ENCODE assay signal across 29 cellular contexts in genomic region chr3:149465351-149465883, GRCh38. TPM values are rescaled to one million over a fixed set of nuclear protein-coding genes. Genes with fewer than 3 reads are reported as not detected.
DNase-seq lines count a peak whose midpoint lies in the region; ATAC-seq and TF ChIP-seq lines count a peak whose summit lies in the region.
"Had no signal": no experiment of that assay in that cellular context is flagged by ENCODE, and none has a peak within 500 bp of the region (broad histone marks: within the 10 kb centered on the region; RNA-seq: fewer than 3 reads in every experiment).

No MANE protein-coding gene starts in this region.

- ATAC-seq in Right ventricle myocardium superior (ENCODE audit: poor library complexity) (peak; percentile 53), thoracic aorta (ENCODE audit: insufficient number of reproducible peaks, low FRiP score, low read depth) (no peak), body of pancreas (no peak)
- ATAC-seq: naive thymus-derived CD8-positive, alpha-beta T cell had no signal

- no peak for TF ChIP-seq POLR2A in body of pancreas (IDR thresholded peaks at IDR 0.05)

- H3K27me3 Mint-ChIP-seq in nephron (ENCODE audit: low read depth), result no peaks in the 10 kb centered on the region

- peak overlapping the region; percentile 99 for H3K27ac Mint-ChIP-seq in nephron
- H3K27ac Mint-ChIP-seq: naive thymus-derived CD8-positive, alpha-beta T cell had no signal

- H3K27ac ChIP-seq in SJSA1, result peak overlapping the region; percentile 89
- H3K27ac ChIP-seq in thoracic aorta, result peak overlapping the region; percentile 37 to 65
- H3K27ac ChIP-seq in body of pancreas, result no peak overlapping the region
- H3K27ac ChIP-seq: C4-2B, dorsolateral prefrontal cortex, HL-60 had no signal

- peaks cover 35% of the 10 kb centered on the region for H3K4me1 Mint-ChIP-seq in nephron
- H3K4me1 Mint-ChIP-seq: naive thymus-derived CD8-positive, alpha-beta T cell had no signal

- H3K36me3 ChIP-seq in SJSA1 (no peaks in the 10 kb centered on the region), thoracic aorta (no peaks in the 10 kb centered on the region), body of pancreas (replicated peaks in 1 of 2; ENCODE audit: insufficient read depth in 1 of 2, low read depth in 2 of 2) (no peaks in the 10 kb centered on the region)

- H3K27me3 ChIP-seq in SJSA1 (replicated peaks), result no peaks in the 10 kb centered on the region
- no peaks in the 10 kb centered on the region for H3K27me3 ChIP-seq in thoracic aorta (replicated peaks; ENCODE audit: insufficient read depth)
- H3K27me3 ChIP-seq in body of pancreas, result no peaks in the 10 kb centered on the region

- H3K9me3 Mint-ChIP-seq in nephron, result no peaks in the 10 kb centered on the region
- H3K9me3 Mint-ChIP-seq: naive thymus-derived CD8-positive, alpha-beta T cell had no signal

- H3K9me3 ChIP-seq in SJSA1 (replicated peaks) (no peaks in the 10 kb centered on the region), thoracic aorta (no peaks in the 10 kb centered on the region), body of pancreas (no peaks in the 10 kb centered on the region)
- H3K9me3 ChIP-seq: SK-N-SH had no signal

- intact Hi-C loops in Right ventricle myocardium superior (cut with DNase I), result no loop called here
- intact Hi-C loops in body of pancreas (cut with DNase I), result no loop called here

- no peak overlapping the region for H3K4me3 ChIP-seq in SJSA1
- no peak overlapping the region for H3K4me3 ChIP-seq in thoracic aorta
- no peak overlapping the region for H3K4me3 ChIP-seq in body of pancreas
- H3K4me3 ChIP-seq: dorsolateral prefrontal cortex had no signal

- 72 to 73% methylated on average over 10 of the region's 10 CpGs for WGBS in body of pancreas, 2 donors

- TF ChIP-seq CTCF in nephron (IDR thresholded peaks at IDR 0.05; ENCODE audit: unreplicated experiment in 3 of 3) (no peak), thoracic aorta (IDR thresholded peaks at IDR 0.05) (no peak), body of pancreas (IDR thresholded peaks at IDR 0.05) (no peak)

- DNase-seq in SJSA1 (ENCODE audit: low read depth in 1 of 2, low spot score in 2 of 2) (no peak), Right ventricle myocardium superior (no peak), thoracic aorta (ENCODE audit: low spot score) (no peak), globus pallidus (ENCODE audit: low spot score) (no peak), body of pancreas (no peak), NCI-H526 (lab: John Stamatoyannopoulos, UW) (no peak)
- DNase-seq: activated CD4-positive, alpha-beta T cell treated with anti-CD3 and anti-CD28 coated beads for 48 hours; activated naive CD4-positive, alpha-beta T cell treated with Interleukin-2 at 50 U/mL for 16 hours; activated T-cell treated with anti-CD3 and anti-CD28 coated beads, Interleukin-2, amount 50 U/mL, for 48 hours; amygdala; central memory CD4-positive, alpha-beta T cell; DND-41; dorsolateral prefrontal cortex; head of caudate nucleus; naive thymus-derived CD8-positive, alpha-beta T cell; NCI-H1092; NCI-H187 treated with DMSO at 0.1 percent for 48 hours; NCI-H2227 treated with DMSO at 0.1 percent for 48 hours; NCI-H774; RPMI8226; SK-N-SH; stimulated activated CD4-positive, alpha-beta T cell treated with anti-CD3 and anti-CD28 coated beads, Interleukin-1b, Interleukin-23, amount 100 ng/mL, for 48 hours; T-helper 2 cell had no signal

- peaks cover 51% of the 10 kb centered on the region for H3K4me1 ChIP-seq in SJSA1 (replicated peaks)
- H3K4me1 ChIP-seq in thoracic aorta (ENCODE audit: control insufficient read depth in 1 of 2, low read depth in 2 of 2), result peaks cover 21 to 53% of the 10 kb centered on the region in 2 donors
- peaks cover 38% of the 10 kb centered on the region for H3K4me1 ChIP-seq in body of pancreas

- no peaks in the 10 kb centered on the region for H3K36me3 Mint-ChIP-seq in nephron (ENCODE audit: low read depth)
- H3K36me3 Mint-ChIP-seq: naive thymus-derived CD8-positive, alpha-beta T cell had no signal

- no peak overlapping the region for H3K4me3 Mint-ChIP-seq in nephron
- H3K4me3 Mint-ChIP-seq: naive thymus-derived CD8-positive, alpha-beta T cell had no signal

RNA-seq across cellular contexts. Expression of gene TM4SF4, which starts 9.1 kb away (rescaled TPM):
- not detected in 2 replicates for total RNA-seq in SJSA1 (2014; rRNA removed; shearing (Covaris generic))
- total RNA-seq in Right ventricle myocardium superior (not detected), thoracic aorta (not detected), body of pancreas (100 to 1,000 TPM in 1 of 2 donors, 10 to 100 TPM in 1; 53.2 to 149 TPM)
- total RNA-seq: activated CD8-positive, alpha-beta memory T cell treated with anti-CD3 and anti-CD28 coated beads for 36 hours; dorsolateral prefrontal cortex; naive thymus-derived CD8-positive, alpha-beta T cell; skeletal muscle tissue; urinary bladder had no signal

Comparison
In these comparisons a context has a peak if more than half of its experiments do, and no peak if none do; other contexts are left out.
1. H3K27ac ChIP-seq: peak in SJSA1 (single experiment) and thoracic aorta (2 of 2); none in body of pancreas (0 of 4).
2. RNA of gene TM4SF4, which starts 9.1 kb away (total RNA-seq): 53.2 to 149 TPM in body of pancreas; not detected in SJSA1, not detected in Right ventricle myocardium superior (single experiment) and not detected in thoracic aorta; every median in the first group is over 10 times any median in the second.